19 cellular contexts compared by ENCODE assay signal in the genomic region with DNA sequence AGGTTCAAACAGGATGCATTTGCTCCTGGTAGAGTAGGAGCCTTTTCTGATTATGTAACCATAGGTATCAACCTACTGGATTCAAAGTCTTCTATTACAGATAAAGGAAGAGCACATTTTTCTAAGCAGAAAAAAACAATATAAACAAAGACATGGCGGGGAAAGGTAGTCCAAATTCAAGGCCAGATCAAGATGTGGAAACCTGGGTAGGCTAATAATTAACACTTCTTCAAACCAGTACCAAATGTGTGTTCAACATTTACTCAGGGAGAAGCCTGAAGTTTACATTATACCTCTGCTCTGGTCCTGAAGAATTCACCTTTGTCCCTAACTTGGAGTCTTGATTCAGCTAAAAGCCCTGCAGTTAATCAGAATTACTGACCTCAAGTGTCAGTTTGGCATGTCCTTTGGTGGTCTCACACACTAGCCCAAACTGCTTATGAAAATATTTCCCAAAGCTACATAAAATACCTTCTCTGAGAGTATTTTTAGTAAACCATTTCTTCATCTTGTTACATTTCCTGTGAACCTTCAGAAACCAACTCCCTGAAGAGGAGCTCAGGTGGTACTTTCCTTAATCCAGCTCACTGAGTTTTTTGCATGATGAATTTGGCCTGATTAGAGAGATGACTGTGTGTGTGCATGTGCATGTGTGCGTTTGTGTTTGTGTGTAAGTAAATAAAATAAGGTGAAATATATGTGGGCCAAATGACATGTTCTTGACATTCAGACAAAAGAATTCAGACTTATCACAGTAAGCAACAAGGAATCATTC.
DNase-seq lines count a peak whose midpoint lies in the region; ATAC-seq, FAIRE-seq and TF ChIP-seq lines count a peak whose summit lies in the region.
"Had no signal": no experiment of that assay in that cellular context is flagged by ENCODE, and none has a peak within 500 bp of the region (broad histone marks: within the 10 kb centered on the region; RNA-seq: fewer than 3 reads in every experiment).

No MANE protein-coding gene starts in this region.

- H3K4me2 ChIP-seq in K562 (ENCODE audit: insufficient read depth, low read length), result no peak overlapping the region

- FAIRE-seq in GM12891 (lab: Jason Lieb, UNC), result peak; percentile 56
- peak; percentile 26 for FAIRE-seq in K562 (lab: Jason Lieb, UNC)

- no peak for TF ChIP-seq EP300 in K562 (IDR thresholded peaks at IDR 0.05; ENCODE audit: low read length)

- no peak overlapping the region for H2AFZ ChIP-seq in K562 (ENCODE audit: low read depth, low read length)

- BruUV-seq in K562 (replicated peaks; lab: Mats Ljungman, UMichigan), result no TSS peak

- ATAC-seq in HG02981 (IDR thresholded peaks at IDR 0.05; ENCODE audit: unreplicated experiment) (peak; percentile 69), K562 (no peak), GM21526 (IDR thresholded peaks at IDR 0.05; ENCODE audit: low FRiP score, unreplicated experiment) (no peak), HG03457 (IDR thresholded peaks at IDR 0.05; ENCODE audit: unreplicated experiment) (no peak)

- CTCF ChIA-PET in K562 (lab: Yijun Ruan, JAX; ENCODE audit: low intra/inter-chr PET ratio), result interaction anchor here (0.7 kb wide), 1 partner anchor 53 kb away, joined by 3 read pairs; no protein-coding TSS in a partner anchor

- no peaks in the 10 kb centered on the region for H3K9me3 ChIP-seq in K562 (replicated peaks; ENCODE audit: control insufficient read depth, insufficient read depth, low read depth, low read length)
- H3K9me3 ChIP-seq in vagina, result no peaks in the 10 kb centered on the region
- H3K9me3 ChIP-seq: Peyer's patch, suprapubic skin had no signal

- TF ChIP-seq POLR2A in GM12891 (IDR thresholded peaks at IDR 0.05; ENCODE audit: low read depth, low read length), result no peak
- TF ChIP-seq POLR2A in K562 (conservative IDR thresholded peaks at IDR 0.05), result no peak
- TF ChIP-seq POLR2A in vagina (IDR thresholded peaks at IDR 0.05), result no peak

- TF ChIP-seq CTCF in K562 (IDR thresholded peaks at IDR 0.05 in 2 of 3, conservative IDR thresholded peaks at IDR 0.05 in 1 of 3; ENCODE audit: insufficient read depth in 2 of 3, low read depth in 1 of 3, low read length in 3 of 3), result no peak
- TF ChIP-seq CTCF in vagina (IDR thresholded peaks at IDR 0.05), result no peak

- H3K36me3 ChIP-seq in K562 (ENCODE audit: control insufficient read depth, insufficient read depth, low read length) (no peaks in the 10 kb centered on the region), vagina (no peaks in the 10 kb centered on the region)
- H3K36me3 ChIP-seq: brain microvascular endothelial cell, Peyer's patch, suprapubic skin had no signal

- H3K4me1 ChIP-seq in K562 (replicated peaks in 1 of 2; ENCODE audit: control insufficient read depth in 2 of 2, insufficient read depth in 2 of 2, low read length in 2 of 2), result no peaks in the 10 kb centered on the region
- H3K4me1 ChIP-seq in vagina, result peaks cover 9% of the 10 kb centered on the region
- H3K4me1 ChIP-seq: Peyer's patch had no signal

- H3K27ac ChIP-seq in K562 (ENCODE audit: extremely low read depth, low read depth, low read length) (no peak overlapping the region), vagina (no peak overlapping the region)
- H3K27ac ChIP-seq: BLaER1 treated with 17β-estradiol and CSF1 and Interleukin-3, amounts not matched to agents 10 nM and 100 nM; brain microvascular endothelial cell; Peyer's patch; suprapubic skin; WERI-Rb-1 had no signal

- H3K9ac ChIP-seq in K562 (ENCODE audit: insufficient read depth in 1 of 2, low read depth in 2 of 2, low read length in 2 of 2), result no peak overlapping the region
- H3K9ac ChIP-seq: BLaER1 treated with 17β-estradiol and CSF1 and Interleukin-3, amounts not matched to agents 10 nM and 100 nM had no signal

- POLR2A ChIA-PET in K562 (lab: Yijun Ruan, JAX), result interaction anchor here (1.1 kb wide), 1 partner anchor 14 kb away, joined by 3 read pairs; no protein-coding TSS in a partner anchor

- H3K79me2 ChIP-seq in K562 (ENCODE audit: control insufficient read depth, insufficient read depth, low read length), result peaks cover 3% of the 10 kb centered on the region; the same call in 1 of the 3 replicates

- no peaks in the 10 kb centered on the region for H3K9me1 ChIP-seq in K562 (ENCODE audit: control insufficient read depth, insufficient read depth, low read length)

- H3K4me3 ChIP-seq in K562, result no peak overlapping the region
- no peak overlapping the region for H3K4me3 ChIP-seq in vagina
- H3K4me3 ChIP-seq: BLaER1 treated with 17β-estradiol and CSF1 and Interleukin-3, amounts not matched to agents 10 nM and 100 nM; Peyer's patch; suprapubic skin had no signal

- in situ Hi-C loops in K562 (cut with MboI), result no loop called here

- TF ChIP-seq RAD21 in K562 (CRISPR knock-in tag; conservative IDR thresholded peaks at IDR 0.05 in 1 of 2, IDR thresholded peaks at IDR 0.05 in 1 of 2), result no peak

- H3K27me3 ChIP-seq in K562 (ENCODE audit: control insufficient read depth in 2 of 2, insufficient read depth in 2 of 2, low read length in 2 of 2), result no peaks in the 10 kb centered on the region
- H3K27me3 ChIP-seq in vagina, result no peaks in the 10 kb centered on the region
- H3K27me3 ChIP-seq: BLaER1 treated with 17β-estradiol and CSF1 and Interleukin-3, amounts not matched to agents 10 nM and 100 nM; brain microvascular endothelial cell; Peyer's patch; suprapubic skin had no signal

- intact Hi-C loops in K562 (cut with micrococcal nuclease) (no loop called here), vagina (cut with DNase I) (no loop called here)

- H4K20me1 ChIP-seq in K562 (replicated peaks; ENCODE audit: control insufficient read depth, insufficient read depth, low read length), result no peaks in the 10 kb centered on the region; the same call in 1 of the 2 replicates

- 54% methylated on average over 2 of the region's 2 CpGs for WGBS in K562 (ENCODE audit: insufficient coverage, low coverage, missing lambda C conversion rate)

- DNase-seq in GM12891 (ENCODE audit: insufficient read length, low spot score) (no peak), K562 (ENCODE audit: extremely low read depth in 1 of 4, low spot score in 3 of 4) (no peak), renal cortical epithelial cell (ENCODE audit: low read depth) (peak; percentile 66), ecto neural progenitor cell (ENCODE audit: low spot score) (no peak), vagina (ENCODE audit: extremely low spot score in 2 of 2) (no peak)
- DNase-seq: activated gamma-delta T cell treated with Interleukin-2 at 50 U/mL for 16 hours; brain microvascular endothelial cell; H9; NCI-H1694 treated with DMSO at 0.1 percent for 48 hours; NCI-H510A; Peyer's patch; stimulated activated CD4-positive, alpha-beta T cell treated with anti-CD3 and anti-CD28 coated beads, Interleukin-12 subunit alpha, Interleukin-12 subunit beta, amount 100 ng/mL, for 4 hours; SW 1271; WERI-Rb-1 had no signal

TF ChIP-seq in GM12891, 5 proteins besides CTCF, POLR2A, EP300 and RAD21:
- TF ChIP-seq TAF1 (IDR thresholded peaks at IDR 0.05; ENCODE audit: low read depth, low read length) (no peak), SPI1 (IDR thresholded peaks at IDR 0.05; ENCODE audit: low read depth, low read length) (no peak), PAX5 (IDR thresholded peaks at IDR 0.05; ENCODE audit: insufficient read depth, low read length, severe bottlenecking) (no peak), POLR2AphosphoS5 (IDR thresholded peaks at IDR 0.05; ENCODE audit: low read depth, low read length) (no peak), POU2F2 (IDR thresholded peaks at IDR 0.05; ENCODE audit: low read depth, low read length) (no peak)

TF ChIP-seq in K562, 482 proteins besides CTCF, POLR2A, EP300 and RAD21:
- TF ChIP-seq GATA2 (CRISPR knock-in tag; IDR thresholded peaks at IDR 0.05) (no peak), ZKSCAN1 (IDR thresholded peaks at IDR 0.05; ENCODE audit: low read depth, low read length) (no peak)
